1 cellular context compared by ENCODE assay signal in genomic region chr3:177524742-177525141, GRCh38.
TF ChIP-seq lines count a peak whose summit lies in the region.

No MANE protein-coding gene starts in this region.

TF ChIP-seq in IMR-90, 13 proteins besides CTCF, POLR2A, EP300 and RAD21 (continued from another document):
- TF ChIP-seq RCOR1 (IDR thresholded peaks at IDR 0.05; ENCODE audit: insufficient replicate concordance, low read length) (no peak), ELK1 (IDR thresholded peaks at IDR 0.05; ENCODE audit: borderline replicate concordance, low read depth, low read length) (no peak), SMC3 (IDR thresholded peaks at IDR 0.05; ENCODE audit: low read depth, low read length) (no peak)
